ENCODE assay signal across 12 cellular contexts in the genomic region with DNA sequence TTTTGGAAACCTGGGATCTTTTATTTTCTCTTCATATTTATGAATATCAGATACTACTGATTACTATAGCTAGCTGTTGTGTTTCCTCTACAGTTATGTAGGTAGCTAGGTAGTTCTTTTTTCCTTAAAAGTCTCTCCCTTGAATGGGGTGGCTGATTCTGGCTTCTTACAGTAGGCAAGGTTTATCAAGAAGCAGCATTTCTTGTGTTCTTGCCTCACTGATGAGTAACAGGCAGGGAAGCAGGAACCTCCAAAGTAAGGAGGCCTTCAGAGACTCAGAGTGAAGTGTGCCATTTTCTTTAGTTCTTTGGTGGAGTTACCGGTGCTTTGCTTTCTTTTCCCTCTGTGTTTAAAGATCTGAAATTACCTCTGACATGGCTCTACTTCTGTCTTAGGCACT. TPM values are rescaled to one million over a fixed set of nuclear protein-coding genes. Genes with fewer than 3 reads are reported as not detected.
DNase-seq lines count a peak whose midpoint lies in the region; ATAC-seq and TF ChIP-seq lines count a peak whose summit lies in the region.
"Had no signal": no experiment of that assay in that cellular context is flagged by ENCODE, and none has a peak within 500 bp of the region (broad histone marks: within the 10 kb centered on the region; RNA-seq: fewer than 3 reads in every experiment).

No MANE protein-coding gene starts in this region.

- H3K9ac ChIP-seq in endodermal cell (ENCODE audit: extremely low read depth, low read length, poor library complexity, severe bottlenecking): no peak overlapping the region

- H3K27ac Mint-ChIP-seq in endodermal cell: peak overlapping the region; percentile 88
- peak overlapping the region in 8 of 10 donors; percentile 19 to 71 (median 42) for H3K27ac Mint-ChIP-seq in naive thymus-derived CD8-positive, alpha-beta T cell

- no peak for ATAC-seq in naive thymus-derived CD8-positive, alpha-beta T cell
- ATAC-seq in left colon: no peak

- no peak overlapping the region for H3K4me3 ChIP-seq in endodermal cell (ENCODE audit: low read length)

- H3K4me1 Mint-ChIP-seq in endodermal cell: peaks cover 12% of the 10 kb centered on the region
- H3K4me1 Mint-ChIP-seq in naive thymus-derived CD8-positive, alpha-beta T cell: peaks cover 8 to 31% (median 19%) of the 10 kb centered on the region in 4 donors

- POLR2A ChIA-PET in naive thymus-derived CD8-positive, alpha-beta T cell (lab: Charles Lee): no interaction called here

- WGBS in endodermal cell (ENCODE audit: insufficient coverage in 1 of 2, insufficient read length in 1 of 2), 2 experiments: 88% methylated on average over 1 of the region's 1 CpG; no CpG with 5 or more reads in 1 of the 2 experiments

- TF ChIP-seq CTCF in endodermal cell (conservative IDR thresholded peaks at IDR 0.05): no peak

- H3K4me1 ChIP-seq in endodermal cell (ENCODE audit: control insufficient read depth, insufficient read depth, low read length): no peaks in the 10 kb centered on the region

- DNase-seq in AG08395 (ENCODE audit: low spot score) (peak; percentile 32), M059J (ENCODE audit: low read depth) (peak; percentile 5), endodermal cell (no peak), substantia nigra (lab: John Stamatoyannopoulos, UW) (no peak), HUDEP-2 (lab: John Stamatoyannopoulos, UW; ENCODE audit: unreplicated experiment in 76 of 76) (no peak), posterior cingulate gyrus (no peak), left colon (no peak)
- no peak for DNase-seq in naive thymus-derived CD8-positive, alpha-beta T cell
- DNase-seq: AML-193, NCI-H345, RPMI8226, T1000 had no signal

- no peaks in the 10 kb centered on the region for H3K27me3 ChIP-seq in endodermal cell (ENCODE audit: control insufficient read depth, insufficient read depth, low read length, poor library complexity, severe bottlenecking)

- H3K27ac ChIP-seq in endodermal cell (ENCODE audit: low read depth, low read length) (no peak overlapping the region), substantia nigra (ENCODE audit: low read depth, low read length, poor library complexity, severe bottlenecking) (no peak overlapping the region)

- H3K9me3 Mint-ChIP-seq in endodermal cell: no peaks in the 10 kb centered on the region
- no peaks in the 10 kb centered on the region for H3K9me3 Mint-ChIP-seq in naive thymus-derived CD8-positive, alpha-beta T cell

- H3K36me3 Mint-ChIP-seq in endodermal cell (ENCODE audit: low read depth): peaks cover 48% of the 10 kb centered on the region
- H3K36me3 Mint-ChIP-seq in naive thymus-derived CD8-positive, alpha-beta T cell: peaks cover 0 to 21% (median 12%) of the 10 kb centered on the region in 3 donors

- H3K9me3 ChIP-seq in endodermal cell (ENCODE audit: control insufficient read depth, low read length): no peaks in the 10 kb centered on the region

- no peaks in the 10 kb centered on the region for H3K27me3 Mint-ChIP-seq in endodermal cell (ENCODE audit: insufficient read depth)
- H3K27me3 Mint-ChIP-seq in naive thymus-derived CD8-positive, alpha-beta T cell: no peaks in the 10 kb centered on the region

- no peak overlapping the region for H3K4me3 Mint-ChIP-seq in endodermal cell
- no peak overlapping the region for H3K4me3 Mint-ChIP-seq in naive thymus-derived CD8-positive, alpha-beta T cell

- intact Hi-C loops in posterior cingulate gyrus (cut with DNase I): no loop called here
- intact Hi-C loops in left colon (cut with DNase I, micrococcal nuclease): no loop called here

- H3K36me3 ChIP-seq in endodermal cell (ENCODE audit: control insufficient read depth, insufficient read depth, low read length): peaks cover 37% of the 10 kb centered on the region

RNA-seq across cellular contexts. Expression of a gene that starts 56.0 kb away (rescaled TPM):
- 20.1 and 36.1 TPM in 2 replicates for total RNA-seq in M059J (2014; rRNA removed; shearing (Covaris generic))
- total RNA-seq in endodermal cell: 100 to 1,000 TPM; 131 to 153 TPM
- 53.0 TPM for polyA plus RNA-seq in endodermal cell (2013, experiment 1 of 2)
- 52.2 TPM for polyA plus RNA-seq in endodermal cell (2013, experiment 2 of 2)
- 10 to 100 TPM; 44.6 to 45.1 TPM for total RNA-seq in naive thymus-derived CD8-positive, alpha-beta T cell
- polyA plus RNA-seq in naive thymus-derived CD8-positive, alpha-beta T cell: 10 to 100 TPM; 25.1 to 31.7 (median 28.4) TPM
- 10 to 100 TPM; 27.6 to 31.7 TPM for total RNA-seq in left colon

Comparison
In these comparisons a context has a peak if more than half of its experiments do, and no peak if none do; other contexts are left out.
1. DNase-seq: peak in AG08395 (single experiment) and M059J (single experiment); none in endodermal cell (single experiment), naive thymus-derived CD8-positive, alpha-beta T cell (0 of 10), substantia nigra (0 of 49), HUDEP-2 (0 of 76), posterior cingulate gyrus (0 of 10) and left colon (0 of 2).